7 cellular contexts compared by ENCODE assay signal in the genomic region with DNA sequence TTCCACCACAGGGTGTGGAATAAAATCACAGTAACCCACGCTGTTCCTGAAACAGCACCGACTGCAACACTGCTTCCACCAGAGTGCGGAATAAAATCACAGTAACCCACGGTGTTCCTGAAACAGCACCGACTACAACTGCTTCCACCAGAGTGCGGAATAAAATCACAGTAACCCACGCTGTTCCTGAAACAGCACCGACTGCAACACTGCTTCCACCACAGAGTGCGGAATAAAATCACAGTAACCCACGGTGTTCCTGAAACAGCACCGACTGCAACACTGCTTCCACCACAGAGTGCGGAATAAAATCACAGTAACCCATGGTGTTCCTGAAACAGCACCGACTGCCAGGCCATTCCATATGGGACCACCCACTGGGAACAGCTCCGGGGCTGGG. TPM values are rescaled to one million over a fixed set of nuclear protein-coding genes. Genes with fewer than 3 reads are reported as not detected.
"Had no signal": no experiment of that assay in that cellular context is flagged by ENCODE, and none has a peak within 500 bp of the region (broad histone marks: within the 10 kb centered on the region; RNA-seq: fewer than 3 reads in every experiment).

No MANE protein-coding gene starts in this region.

RNA-seq across cellular contexts. Expression of a gene that starts 59.8 kb away (rescaled TPM):
- total RNA-seq: activated CD4-positive, alpha-beta memory T cell treated with anti-CD3 and anti-CD28 coated beads for 36 hours; activated naive CD4-positive, alpha-beta T cell treated with anti-CD3 and anti-CD28 coated beads, Interleukin-2, amount 50 U/mL, for 72 hours; activated T-cell treated with anti-CD3 and anti-CD28 coated beads, Interleukin-2, amount 50 U/mL, for 4 hours; ascending aorta; body of pancreas; MCF 10A; RPMI7951 had no signal
